ENCODE assay signal across 8 cellular contexts in genomic region chr11:235998-236773, GRCh38. TPM values are rescaled to one million over a fixed set of nuclear protein-coding genes. Genes with fewer than 3 reads are reported as not detected.
DNase-seq lines count a peak whose midpoint lies in the region; TF ChIP-seq lines count a peak whose summit lies in the region.

SIRT3 (minus strand) TSS chr11:236342; CDS start chr11:236328, 14 bp downstream.

- peaks cover 4% of the 10 kb centered on the region for H3K79me1 ChIP-seq in H9 (ENCODE audit: insufficient read depth, low read depth, low read length, poor library complexity, severe bottlenecking)

- no peaks in the 10 kb centered on the region; the same call in 1 of the 2 replicates for H3K27me3 Mint-ChIP-seq in H9 (ENCODE audit: low read depth)
- H3K27me3 Mint-ChIP-seq in activated naive CD4-positive, alpha-beta T cell treated with anti-CD3 and anti-CD28 coated beads for 36 hours (ENCODE audit: low read depth) = no peaks in the 10 kb centered on the region

- H3K18ac ChIP-seq in H9 (ENCODE audit: insufficient read length, low read depth, low read length) = no peak within 1 kb of the TSS

- H3K4me1 Mint-ChIP-seq in H9 = peaks cover 9 to 18% of the 10 kb centered on the region in 2 experiments
- H3K4me1 Mint-ChIP-seq in activated naive CD4-positive, alpha-beta T cell treated with anti-CD3 and anti-CD28 coated beads for 36 hours (ENCODE audit: low read depth) = peaks cover 37% of the 10 kb centered on the region

- no peaks in the 10 kb centered on the region for H3K27me3 ChIP-seq in H9 (ENCODE audit: insufficient read depth, low read length)
- H3K27me3 ChIP-seq in MG63 = no peaks in the 10 kb centered on the region

- H3K9ac ChIP-seq in H9 (ENCODE audit: extremely low read depth, insufficient read length, low read length) = peak within 1 kb of the TSS; percentile 84
- peak within 1 kb of the TSS; percentile 92 for H3K9ac ChIP-seq in SK-N-MC (ENCODE audit: insufficient read length)

- no peak within 1 kb of the TSS for H2BK120ac ChIP-seq in H9 (ENCODE audit: low read depth, low read length, poor library complexity, severe bottlenecking)

- peak within 1 kb of the TSS; percentile 98 to 99 (median 99) for H3K27ac Mint-ChIP-seq in H9
- H3K27ac Mint-ChIP-seq in activated naive CD4-positive, alpha-beta T cell treated with anti-CD3 and anti-CD28 coated beads for 36 hours = peak within 1 kb of the TSS; percentile 95

- H3K23ac ChIP-seq in H9 (ENCODE audit: insufficient read length, low read depth, low read length) = no peak within 1 kb of the TSS

- H3K4me3 Mint-ChIP-seq in H9 = peak within 1 kb of the TSS; percentile 95 to 96
- H3K4me3 Mint-ChIP-seq in activated naive CD4-positive, alpha-beta T cell treated with anti-CD3 and anti-CD28 coated beads for 36 hours = peak within 1 kb of the TSS; percentile 85

- H4K5ac ChIP-seq in H9 (ENCODE audit: insufficient read length, low read depth, low read length) = no peak within 1 kb of the TSS

- TF ChIP-seq CTCF in H9 (conservative IDR thresholded peaks at IDR 0.05) = peak; percentile 34; the same call in 2 of the 3 replicates

- H3K23me2 ChIP-seq in H9 (ENCODE audit: insufficient read length, low read depth, low read length, poor library complexity, severe bottlenecking) = peaks cover 6% of the 10 kb centered on the region

- CTCF ChIA-PET in activated naive CD4-positive, alpha-beta T cell treated with anti-CD3 and anti-CD28 coated beads for 36 hours (lab: Charles Lee) = interaction anchor here (0.6 to 2.1 kb wide), 3 partner anchors 14 to 625 kb away, joined by 3 to 28 read pairs (median 6); partner anchors contain the start of genes BET1L and RIC8A

- no peak within 1 kb of the TSS for H3K4ac ChIP-seq in H9 (ENCODE audit: low read depth, low read length)

- no peak within 1 kb of the TSS for H2AK5ac ChIP-seq in H9 (ENCODE audit: insufficient read length, low read length)

- H2BK12ac ChIP-seq in H9 (ENCODE audit: insufficient read length, low read depth, low read length) = no peak within 1 kb of the TSS

- no peaks in the 10 kb centered on the region for H3K9me3 ChIP-seq in H9 (ENCODE audit: control insufficient read depth, low read depth, low read length)
- H3K9me3 ChIP-seq in MG63 = no peaks in the 10 kb centered on the region
- no peaks in the 10 kb centered on the region for H3K9me3 ChIP-seq in SK-N-MC (ENCODE audit: low read depth, low read length)

- no peak within 1 kb of the TSS for H2BK20ac ChIP-seq in H9 (ENCODE audit: low read depth, low read length, poor library complexity, severe bottlenecking)

- WGBS in H9 (ENCODE audit: extremely low coverage, insufficient read length, low lambda C conversion rate) = no CpG with 5 or more reads among the region's 69 CpGs

- intact Hi-C loops in activated naive CD4-positive, alpha-beta T cell treated with anti-CD3 and anti-CD28 coated beads for 36 hours (cut with micrococcal nuclease) = loop anchor here (1.0 to 5.0 kb wide), 9 partner anchors 29 to 511 kb away; partner anchors contain the start of genes BET1L, PTDSS2, RIC8A and RNH1

- peak within 1 kb of the TSS; percentile 88 for H3K4me2 ChIP-seq in H9 (ENCODE audit: insufficient read depth, insufficient read length, low read length)

- no peaks in the 10 kb centered on the region; the same call in 1 of the 2 replicates for H3K4me1 ChIP-seq in H9 (ENCODE audit: insufficient read depth, low read length)

- H3K4me3 ChIP-seq in MG63 = peak within 1 kb of the TSS; percentile 97
- H3K4me3 ChIP-seq in SK-N-MC = peak within 1 kb of the TSS; percentile 91

- no peaks in the 10 kb centered on the region; a peak in 1 of 5 replicates for H3K9me3 Mint-ChIP-seq in H9
- no peaks in the 10 kb centered on the region for H3K9me3 Mint-ChIP-seq in activated naive CD4-positive, alpha-beta T cell treated with anti-CD3 and anti-CD28 coated beads for 36 hours

- H3T11ph ChIP-seq in H9 (ENCODE audit: low read length) = no peak within 1 kb of the TSS

- H3K56ac ChIP-seq in H9 (ENCODE audit: insufficient read length, low read depth, low read length) = no peak within 1 kb of the TSS

- H3K14ac ChIP-seq in H9 (ENCODE audit: insufficient read depth, low read length) = peak within 1 kb of the TSS; percentile 58; the same call in 1 of the 2 replicates

- H4K8ac ChIP-seq in H9 (replicated peaks; ENCODE audit: insufficient read length, low read depth, low read length) = no peak within 1 kb of the TSS

- H3K36me3 ChIP-seq in MG63 (peaks cover 36% of the 10 kb centered on the region), SK-N-MC (ENCODE audit: insufficient read depth, low read length) (peaks cover 18% of the 10 kb centered on the region)

- H4K91ac ChIP-seq in H9 (ENCODE audit: insufficient read length, low read depth, low read length) = no peak within 1 kb of the TSS

- H3K36me3 Mint-ChIP-seq in H9 (ENCODE audit: insufficient read depth in 1 of 3, low read depth in 3 of 3) = peaks cover 5 to 16% (median 15%) of the 10 kb centered on the region in 3 experiments; a peak in 6 of 7 replicates
- H3K36me3 Mint-ChIP-seq in activated naive CD4-positive, alpha-beta T cell treated with anti-CD3 and anti-CD28 coated beads for 36 hours (ENCODE audit: low read depth) = peaks cover 10% of the 10 kb centered on the region

- H2BK5ac ChIP-seq in H9 (ENCODE audit: insufficient read length, low read length) = no peak within 1 kb of the TSS

- no peaks in the 10 kb centered on the region for H4K20me1 ChIP-seq in H9 (ENCODE audit: control insufficient read depth, insufficient read depth, insufficient read length)

- H3K27ac ChIP-seq in H9 (ENCODE audit: insufficient read length, low read depth, low read length) (no peak within 1 kb of the TSS), SK-N-MC (peak within 1 kb of the TSS; percentile 76)

- peak; percentile 35 for DNase-seq in GF-D8 (lab: John Stamatoyannopoulos, UW)
- peak; percentile 87 for DNase-seq in H9
- DNase-seq in MG63 = peak; percentile 80
- no peak for DNase-seq in SK-N-MC (ENCODE audit: low read depth, low spot score)
- DNase-seq in activated naive CD4-positive, alpha-beta T cell treated with anti-CD3 and anti-CD28 coated beads for 36 hours = peak; percentile 89
- peak; percentile 96 for DNase-seq in germinal center (ENCODE audit: low spot score)
- peak in 52 of 56 donors; percentile 24 to 88 (median 70) for DNase-seq in nucleus accumbens (lab: John Stamatoyannopoulos, UW)
- DNase-seq in superior temporal gyrus (ENCODE audit: extremely low spot score) = peak; percentile 45

- no peak within 1 kb of the TSS for H2AFZ ChIP-seq in H9 (ENCODE audit: low read length)

- H2BK15ac ChIP-seq in H9 (ENCODE audit: low read depth, low read length) = no peak within 1 kb of the TSS

- H3K79me2 ChIP-seq in H9 (ENCODE audit: insufficient read depth, low read length) = peaks cover 6% of the 10 kb centered on the region; the same call in 1 of the 2 replicates

RNA-seq across cellular contexts. Expression of gene SIRT3, which starts in this region (rescaled TPM):
- total RNA-seq in H9 (2021) = 13.2 and 13.9 TPM in 2 replicates
- 15.1 and 24.9 TPM in 2 replicates for total RNA-seq in MG63 (2014; rRNA removed; shearing (Covaris generic); ENCODE audit: low replicate concordance)
- 10 to 100 TPM; 16.1 to 20.1 TPM for total RNA-seq in activated naive CD4-positive, alpha-beta T cell treated with anti-CD3 and anti-CD28 coated beads for 36 hours
